In genomic region chr20:20195011-20195705, GRCh38 we compare ENCODE assay signal across 23 cellular contexts.
"Had no signal": no experiment of that assay in that cellular context is flagged by ENCODE, and none has a peak within 500 bp of the region (broad histone marks: within the 10 kb centered on the region; RNA-seq: fewer than 3 reads in every experiment).

No MANE protein-coding gene starts in this region.

- H3K9me3 ChIP-seq: body of pancreas, colonic mucosa, esophagus muscularis mucosa, lower lobe of right lung, sigmoid colon, uterus had no signal

- H3K27me3 ChIP-seq: body of pancreas, colonic mucosa, dorsolateral prefrontal cortex, sigmoid colon, uterus had no signal

- H3K4me1 ChIP-seq: body of pancreas, colonic mucosa, lower lobe of right lung, sigmoid colon, uterus had no signal

- H3K27ac ChIP-seq: body of pancreas, colonic mucosa, esophagus muscularis mucosa, lower lobe of right lung, sigmoid colon, uterus, WERI-Rb-1 had no signal

- H3K4me3 ChIP-seq: body of pancreas, colonic mucosa, dorsolateral prefrontal cortex, esophagus muscularis mucosa, lower lobe of right lung, sigmoid colon, smooth muscle cell, uterus had no signal

- DNase-seq: activated CD4-positive, alpha-beta T cell treated with anti-CD3 and anti-CD28 coated beads for 1 hour; activated CD4-positive, alpha-beta T cell treated with anti-CD3 and anti-CD28 coated beads, Interleukin-2, amount 50 U/mL, for 1 hour; activated CD8-positive, alpha-beta T cell treated with anti-CD3 and anti-CD28 coated beads, Interleukin-2, amount 10 ng/mL, durations not matched to agents 7 days and 5 days; activated gamma-delta T cell treated with Interleukin-2 at 50 U/mL for 16 hours; anterior cingulate cortex; body of pancreas; central memory CD4-positive, alpha-beta T cell; colonic mucosa; glutamatergic neuron; lower lobe of right lung; mesendoderm; naive B cell; occipital lobe; sigmoid colon; stimulated activated CD4-positive, alpha-beta T cell treated with anti-CD3 and anti-CD28 coated beads, Interleukin-15, amount 100 ng/mL, for 24 hours; stimulated activated CD8-positive, alpha-beta memory T cell treated with anti-CD3 and anti-CD28 coated beads, Interleukin-4, amount 100 ng/mL, for 48 hours; stimulated activated naive B cell treated with anti-CD40 and anti-IgM and Interleukin-4, amounts not matched to agents 10 μg/mL and 1 μg/mL and 100 μg/mL, for 72 hours; trophoblast cell; uterus; WERI-Rb-1 had no signal

- H3K36me3 ChIP-seq: colonic mucosa, lower lobe of right lung, sigmoid colon, uterus, WERI-Rb-1 had no signal

- H3K4me2 ChIP-seq: smooth muscle cell had no signal
